ENCODE assay signal across 11 cellular contexts in genomic region chr7:98617960-98618418, GRCh38. TPM values are rescaled to one million over a fixed set of nuclear protein-coding genes. Genes with fewer than 3 reads are reported as not detected.
DNase-seq lines count a peak whose midpoint lies in the region; ATAC-seq and TF ChIP-seq lines count a peak whose summit lies in the region.
"Had no signal": no experiment of that assay in that cellular context is flagged by ENCODE, and none has a peak within 500 bp of the region (broad histone marks: within the 10 kb centered on the region; RNA-seq: fewer than 3 reads in every experiment).

No MANE protein-coding gene starts in this region.

- H3K27me3 ChIP-seq in gastroesophageal sphincter (peaks cover 69% of the 10 kb centered on the region), psoas muscle (ENCODE audit: insufficient read depth in 3 of 3, low read length in 2 of 3) (peaks cover 3 to 59% (median 24%) of the 10 kb centered on the region in 3 donors)

- peak overlapping the region in 1 of 4 donors; percentile 56 for H3K27ac ChIP-seq in gastroesophageal sphincter
- no peak overlapping the region for H3K27ac ChIP-seq in psoas muscle

- intact Hi-C loops in psoas muscle (cut with DNase I) = no loop called here
- intact Hi-C loops in posterior vena cava (cut with DNase I) = no loop called here

- peak overlapping the region; percentile 0 to 52 for H3K4me3 ChIP-seq in gastroesophageal sphincter
- H3K4me3 ChIP-seq in psoas muscle = peak overlapping the region; percentile 49
- H3K4me3 ChIP-seq: MG63 had no signal

- peaks cover 0 to 20% (median 4%) of the 10 kb centered on the region in 3 donors for H3K4me1 ChIP-seq in gastroesophageal sphincter
- H3K4me1 ChIP-seq in psoas muscle = no peaks in the 10 kb centered on the region

- 0% methylated on average over 2 to 12 of the region's 40 CpGs for WGBS in gastroesophageal sphincter (ENCODE audit: low coverage in 1 of 2), 2 donors
- WGBS in psoas muscle, 3 donors = 1 to 2% (median 1%) methylated on average over 35 to 40 of the region's 40 CpGs

- no peaks in the 10 kb centered on the region for H3K36me3 ChIP-seq in gastroesophageal sphincter
- no peaks in the 10 kb centered on the region for H3K36me3 ChIP-seq in psoas muscle (ENCODE audit: insufficient read depth in 1 of 2, low read depth in 1 of 2)
- H3K36me3 ChIP-seq: MG63 had no signal

- TF ChIP-seq CTCF in gastroesophageal sphincter (IDR thresholded peaks at IDR 0.05) (no peak), psoas muscle (IDR thresholded peaks at IDR 0.05) (no peak)

- TF ChIP-seq POLR2A in gastroesophageal sphincter (IDR thresholded peaks at IDR 0.05) = no peak

- H3K9me3 ChIP-seq in gastroesophageal sphincter = no peaks in the 10 kb centered on the region
- H3K9me3 ChIP-seq in psoas muscle = no peaks in the 10 kb centered on the region
- H3K9me3 ChIP-seq: MG63 had no signal

- no peak for ATAC-seq in gastroesophageal sphincter
- no peak for ATAC-seq in psoas muscle
- no peak for ATAC-seq in GM18502 (IDR thresholded peaks at IDR 0.05; ENCODE audit: poor library complexity, unreplicated experiment)

- peak; percentile 64 for DNase-seq in D341Med (ENCODE audit: low spot score)
- DNase-seq in NCI-H2227 treated with DMSO at 0.1 percent for 48 hours (lab: John Stamatoyannopoulos, UW) = peak; percentile 15
- no peak for DNase-seq in psoas muscle
- no peak for DNase-seq in globus pallidus (ENCODE audit: low spot score)
- no peak for DNase-seq in dermis blood vessel endothelial cell
- DNase-seq in posterior vena cava (ENCODE audit: low spot score) = no peak
- DNase-seq: activated naive CD4-positive, alpha-beta T cell; cortex of kidney had no signal

- TF ChIP-seq EP300 in gastroesophageal sphincter (IDR thresholded peaks at IDR 0.05) = no peak

RNA-seq across cellular contexts. Expression of gene NPTX2, which starts 0.9 kb away (rescaled TPM):
- total RNA-seq in gastroesophageal sphincter = 10 to 100 TPM; 10.1 to 49.8 (median 24.7) TPM
- 1 to 10 TPM; 1.3 to 8.7 (median 3.7) TPM for total RNA-seq in psoas muscle
- polyA plus RNA-seq in psoas muscle = 1 to 10 TPM; 2.1 to 8.3 (median 6.8) TPM
- 3.7 and 18.5 TPM in 2 replicates for total RNA-seq in dermis blood vessel endothelial cell
- total RNA-seq in posterior vena cava = 1 to 10 TPM; 1.8 to 3.3 TPM

Comparison
In these comparisons a context has a peak if more than half of its experiments do, and no peak if none do; other contexts are left out.
1. DNase-seq: peak in D341Med (single experiment) and NCI-H2227 treated with DMSO at 0.1 percent for 48 hours (single experiment); none in psoas muscle (0 of 2), globus pallidus (single experiment), dermis blood vessel endothelial cell (single experiment) and posterior vena cava (single experiment).